ENCODE assay signal across 22 cellular contexts in the genomic region with DNA sequence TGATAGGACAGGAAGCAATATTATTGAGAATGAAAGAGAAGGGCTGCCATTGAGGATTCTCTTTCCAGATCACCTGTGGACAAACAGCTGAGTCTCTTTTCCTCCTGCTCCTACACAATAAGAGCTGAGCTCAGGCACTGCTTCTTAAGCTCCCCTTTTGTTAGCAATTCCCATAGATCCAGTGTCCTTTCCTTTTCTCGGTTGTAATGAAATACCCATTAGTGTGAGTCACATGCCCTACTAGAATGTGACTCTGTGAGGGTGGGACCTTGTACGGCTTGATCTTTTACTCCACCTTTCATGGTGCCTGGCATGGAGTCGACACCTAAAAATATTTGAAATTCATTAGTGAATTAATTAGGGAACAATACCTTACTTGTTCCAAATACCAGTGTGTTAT.
DNase-seq lines count a peak whose midpoint lies in the region; ATAC-seq, FAIRE-seq and TF ChIP-seq lines count a peak whose summit lies in the region.
"Had no signal": no experiment of that assay in that cellular context is flagged by ENCODE, and none has a peak within 500 bp of the region (broad histone marks: within the 10 kb centered on the region; RNA-seq: fewer than 3 reads in every experiment).

No MANE protein-coding gene starts in this region.

- no TSS peak for BruUV-seq in MCF 10A (replicated peaks; lab: Mats Ljungman, UMichigan)

- H3K4me2 ChIP-seq in astrocyte (ENCODE audit: low read length) = peak overlapping the region; percentile 1
- H3K4me2 ChIP-seq: A549 had no signal

- intact Hi-C loops in MCF 10A (cut with micrococcal nuclease) = no loop called here
- intact Hi-C loops in breast epithelium (cut with DNase I; ENCODE audit: low total_unique reads) = no loop called here
- intact Hi-C loops in natural killer cell (cut with micrococcal nuclease) = no loop called here

- no peaks in the 10 kb centered on the region for H3K79me2 ChIP-seq in astrocyte (ENCODE audit: insufficient read depth, low read length)

- no peaks in the 10 kb centered on the region for H3K9me3 Mint-ChIP-seq in MCF 10A (ENCODE audit: unreplicated experiment)
- H3K9me3 Mint-ChIP-seq in astrocyte (ENCODE audit: unreplicated experiment) = no peaks in the 10 kb centered on the region
- H3K9me3 Mint-ChIP-seq in natural killer cell = no peaks in the 10 kb centered on the region
- H3K9me3 Mint-ChIP-seq: activated CD4-positive, alpha-beta T cell treated with anti-CD3 and anti-CD28 coated beads, Interleukin-2, amount 10 ng/mL, durations not matched to agents 24 days and 14 days; central memory CD8-positive, alpha-beta T cell had no signal

- H3K27me3 ChIP-seq in breast epithelium = no peaks in the 10 kb centered on the region
- no peaks in the 10 kb centered on the region for H3K27me3 ChIP-seq in astrocyte (ENCODE audit: insufficient read depth, low read length)
- H3K27me3 ChIP-seq: esophagus muscularis mucosa, pancreas had no signal

- TF ChIP-seq CTCF in MCF 10A (IDR thresholded peaks at IDR 0.05; ENCODE audit: unreplicated experiment) (no peak), breast epithelium (IDR thresholded peaks at IDR 0.05) (no peak), astrocyte (IDR thresholded peaks at IDR 0.05; ENCODE audit: insufficient read depth, low read depth, low read length) (no peak), natural killer cell (IDR thresholded peaks at IDR 0.05) (no peak)

- H3K4me3 Mint-ChIP-seq in MCF 10A (ENCODE audit: unreplicated experiment) (no peak overlapping the region), astrocyte (ENCODE audit: unreplicated experiment) (no peak overlapping the region), natural killer cell (no peak overlapping the region)
- H3K4me3 Mint-ChIP-seq: activated CD4-positive, alpha-beta T cell treated with anti-CD3 and anti-CD28 coated beads, Interleukin-2, amount 10 ng/mL, durations not matched to agents 24 days and 14 days; central memory CD8-positive, alpha-beta T cell had no signal

- ATAC-seq in GM21717 (IDR thresholded peaks at IDR 0.05; ENCODE audit: unreplicated experiment) = no peak
- ATAC-seq in GM19324 (IDR thresholded peaks at IDR 0.05; ENCODE audit: low FRiP score, unreplicated experiment) = no peak
- no peak for ATAC-seq in GM21447 (IDR thresholded peaks at IDR 0.05; ENCODE audit: unreplicated experiment)
- no peak for ATAC-seq in natural killer cell
- ATAC-seq: A549, left ventricle myocardium superior, pancreas, Right ventricle myocardium inferior had no signal

- no peaks in the 10 kb centered on the region for H4K20me1 ChIP-seq in astrocyte (ENCODE audit: insufficient read depth, low read length)

- DNase-seq in MCF 10A (ENCODE audit: unreplicated experiment) (peak; percentile 70), breast epithelium (ENCODE audit: low spot score in 2 of 2) (no peak), astrocyte (ENCODE audit: low read depth) (peak; percentile 39), kidney tubule cell (ENCODE audit: low spot score) (peak; percentile 23), natural killer cell (no peak)
- DNase-seq: activated CD4-positive, alpha-beta T cell treated with anti-CD3 and anti-CD28 coated beads, Interleukin-2, amount 10 ng/mL, durations not matched to agents 24 days and 14 days; C1 segment of cervical spinal cord; GDM1; left ventricle myocardium superior; NCI-H187 treated with DMSO at 0.1 percent for 48 hours; pancreas; stimulated activated CD4-positive, alpha-beta T cell treated with anti-CD3 and anti-CD28 coated beads, Interleukin-4, amount 100 ng/mL, for 1 hour had no signal

- H3K4me3 ChIP-seq in breast epithelium (no peak overlapping the region), astrocyte (ENCODE audit: insufficient read depth, low read depth, low read length) (no peak overlapping the region)
- H3K4me3 ChIP-seq: A549, esophagus muscularis mucosa, pancreas, skin epidermis had no signal

- no peak overlapping the region for H2AFZ ChIP-seq in astrocyte (ENCODE audit: low read depth, low read length)

- H3K9me3 ChIP-seq in breast epithelium = no peaks in the 10 kb centered on the region
- no peaks in the 10 kb centered on the region for H3K9me3 ChIP-seq in astrocyte (ENCODE audit: insufficient read depth, low read depth, low read length)
- H3K9me3 ChIP-seq: A549, esophagus muscularis mucosa, pancreas had no signal

- H3K27ac ChIP-seq in breast epithelium (no peak overlapping the region), astrocyte (ENCODE audit: low read depth, low read length) (no peak overlapping the region)
- H3K27ac ChIP-seq: A549, esophagus muscularis mucosa, pancreas had no signal

- H3K27ac Mint-ChIP-seq in MCF 10A (ENCODE audit: low read depth, unreplicated experiment) = peak overlapping the region; percentile 10
- H3K27ac Mint-ChIP-seq in astrocyte (ENCODE audit: unreplicated experiment) = no peak overlapping the region
- H3K27ac Mint-ChIP-seq in natural killer cell = no peak overlapping the region
- H3K27ac Mint-ChIP-seq: activated CD4-positive, alpha-beta T cell treated with anti-CD3 and anti-CD28 coated beads, Interleukin-2, amount 10 ng/mL, durations not matched to agents 24 days and 14 days had no signal

- H3K4me1 Mint-ChIP-seq in MCF 10A (ENCODE audit: insufficient read depth, unreplicated experiment) (peaks cover 32% of the 10 kb centered on the region), astrocyte (ENCODE audit: low read depth, unreplicated experiment) (peaks cover 24% of the 10 kb centered on the region), natural killer cell (peaks cover 30 to 52% of the 10 kb centered on the region in 2 donors)

- H3K9ac ChIP-seq in astrocyte (ENCODE audit: low read length) = no peak overlapping the region

- POLR2A ChIA-PET in MCF 10A (lab: Yijun Ruan, JAX) = interaction anchor here (0.6 to 3.0 kb wide), 17 partner anchors 9 to 267 kb away, joined by 3 to 22 read pairs (median 6); no protein-coding TSS in a partner anchor

- H3K4me1 ChIP-seq in breast epithelium (no peaks in the 10 kb centered on the region), astrocyte (ENCODE audit: insufficient read depth, low read length) (peaks cover 3% of the 10 kb centered on the region)
- H3K4me1 ChIP-seq: A549, pancreas had no signal

- CTCF ChIA-PET in MCF 10A (lab: Yijun Ruan, JAX) = interaction anchor here (0.6 to 1.8 kb wide), 8 partner anchors 15 to 420 kb away, joined by 3 to 5 read pairs (median 4); no protein-coding TSS in a partner anchor

- H3K36me3 ChIP-seq in breast epithelium = no peaks in the 10 kb centered on the region
- no peaks in the 10 kb centered on the region for H3K36me3 ChIP-seq in astrocyte (ENCODE audit: insufficient read depth, low read length)
- H3K36me3 ChIP-seq: pancreas had no signal

- no peak for FAIRE-seq in astrocyte (lab: Jason Lieb, UNC)
- FAIRE-seq: A549, D721Med, H1, pancreas had no signal

- H3K36me3 Mint-ChIP-seq in MCF 10A (ENCODE audit: insufficient read depth, unreplicated experiment) (no peaks in the 10 kb centered on the region), astrocyte (ENCODE audit: low read depth, unreplicated experiment) (no peaks in the 10 kb centered on the region), natural killer cell (peaks cover 7% of the 10 kb centered on the region)

- H3K27me3 Mint-ChIP-seq in MCF 10A (ENCODE audit: insufficient read depth, unreplicated experiment) (no peaks in the 10 kb centered on the region), astrocyte (ENCODE audit: low read depth, unreplicated experiment) (peaks cover 4% of the 10 kb centered on the region), natural killer cell (ENCODE audit: low read depth in 2 of 2) (no peaks in the 10 kb centered on the region)
- H3K27me3 Mint-ChIP-seq: activated CD4-positive, alpha-beta T cell treated with anti-CD3 and anti-CD28 coated beads, Interleukin-2, amount 10 ng/mL, durations not matched to agents 24 days and 14 days; central memory CD8-positive, alpha-beta T cell had no signal

- no peak for TF ChIP-seq POLR2A in breast epithelium (IDR thresholded peaks at IDR 0.05)

Comparison
In these comparisons a context has a peak if more than half of its experiments do, and no peak if none do; other contexts are left out.
1. DNase-seq: peak in MCF 10A (single experiment), astrocyte (single experiment) and kidney tubule cell (single experiment); none in breast epithelium (0 of 2) and natural killer cell (single experiment).